17 cellular contexts compared by ENCODE assay signal in genomic region chr5:108074626-108075025, GRCh38.
"Had no signal": no experiment of that assay in that cellular context is flagged by ENCODE, and none has a peak within 500 bp of the region (broad histone marks: within the 10 kb centered on the region; RNA-seq: fewer than 3 reads in every experiment).

No MANE protein-coding gene starts in this region.

- FAIRE-seq: endothelial cell of umbilical vein, small intestine had no signal

- H3K9me3 ChIP-seq: mucosa of descending colon, neutrophil, right atrium auricular region, stomach, thoracic aorta had no signal

- H3K4me3 ChIP-seq: mucosa of descending colon, right atrium auricular region, stomach, thoracic aorta, transverse colon had no signal

- H3K27me3 ChIP-seq: foreskin keratinocyte, neutrophil, right atrium auricular region, stomach, transverse colon had no signal

- DNase-seq: effector memory CD8-positive, alpha-beta T cell; erythroblast; foreskin keratinocyte; kidney glomerular epithelial cell; mucosa of descending colon; naive thymus-derived CD8-positive, alpha-beta T cell; posterior cingulate gyrus; small intestine; stimulated activated CD4-positive, alpha-beta T cell treated with anti-CD3 and anti-CD28 coated beads, Interleukin-12 subunit alpha, Interleukin-12 subunit beta, amount 100 ng/mL, for 4 hours; stimulated activated naive CD4-positive, alpha-beta T cell; stomach; substantia nigra; transverse colon had no signal

- H3K36me3 ChIP-seq: neutrophil, right atrium auricular region, stomach, thoracic aorta, transverse colon had no signal

- H3K4me1 ChIP-seq: foreskin keratinocyte, right atrium auricular region, stomach, transverse colon had no signal

- H3K27ac ChIP-seq: foreskin keratinocyte, neutrophil, right atrium auricular region, stomach, thoracic aorta, transverse colon had no signal
